Comparison of ENCODE assay signal across 13 cellular contexts in genomic region chr2:55555977-55556376, GRCh38. TPM values are rescaled to one million over a fixed set of nuclear protein-coding genes. Genes with fewer than 3 reads are reported as not detected.
A peak's percentile ranks its signal among the peaks of the same experiment; 100 is the strongest.
DNase-seq lines count a peak whose midpoint lies in the region; FAIRE-seq and TF ChIP-seq lines count a peak whose summit lies in the region.
"Had no signal": no experiment of that assay in that cellular context is flagged by ENCODE, and none has a peak within 500 bp of the region (broad histone marks: within the 10 kb centered on the region; RNA-seq: fewer than 3 reads in every experiment).

No MANE protein-coding gene starts in this region.

- no peak overlapping the region for H3K9ac ChIP-seq in endothelial cell of umbilical vein (replicated peaks; ENCODE audit: extremely low read depth, insufficient read depth, low read length)
- H3K9ac ChIP-seq in mesendoderm (ENCODE audit: low read length): no peak overlapping the region

- no peaks in the 10 kb centered on the region for H3K27me3 ChIP-seq in Caco-2 (replicated peaks; ENCODE audit: control insufficient read depth, insufficient read depth, low read length)
- no peaks in the 10 kb centered on the region for H3K27me3 ChIP-seq in endothelial cell of umbilical vein (ENCODE audit: control insufficient read depth in 2 of 2, insufficient read depth in 2 of 2, low read length in 2 of 2)
- H3K27me3 ChIP-seq in mesendoderm (ENCODE audit: insufficient read depth, low read length, poor library complexity): no peaks in the 10 kb centered on the region
- H3K27me3 ChIP-seq in SJCRH30: no peaks in the 10 kb centered on the region
- H3K27me3 ChIP-seq: esophagus squamous epithelium had no signal

- H3K79me2 ChIP-seq in endothelial cell of umbilical vein (ENCODE audit: control insufficient read depth, insufficient read depth, low read length) (no peaks in the 10 kb centered on the region), mesendoderm (ENCODE audit: control insufficient read depth, insufficient read depth, low read length) (no peaks in the 10 kb centered on the region)

- dilution Hi-C loops in endothelial cell of umbilical vein (cut with MboI; ENCODE audit: extremely low pct_ligation_motif_present, low sequenced_read_pairs): no loop called here

- H3K79me1 ChIP-seq in mesendoderm (ENCODE audit: low read length): no peaks in the 10 kb centered on the region

- no peak overlapping the region for H2AK5ac ChIP-seq in mesendoderm (ENCODE audit: low read length)

- no peak overlapping the region for H3K4me3 Mint-ChIP-seq in Caco-2 (ENCODE audit: unreplicated experiment)
- H3K4me3 Mint-ChIP-seq: brain had no signal

- no peaks in the 10 kb centered on the region for H4K20me1 ChIP-seq in endothelial cell of umbilical vein (replicated peaks; ENCODE audit: control insufficient read depth, extremely low read depth, insufficient read depth, low read length)

- no peak overlapping the region for H3K4ac ChIP-seq in mesendoderm (ENCODE audit: low read depth, low read length)

- H3K9me3 Mint-ChIP-seq in Caco-2 (ENCODE audit: unreplicated experiment): peaks cover 15% of the 10 kb centered on the region

- intact Hi-C loops in Caco-2 (cut with micrococcal nuclease; ENCODE audit: unreplicated experiment): no loop called here
- intact Hi-C loops in endothelial cell of umbilical vein (cut with micrococcal nuclease): no loop called here

- H3K36me3 Mint-ChIP-seq in Caco-2 (ENCODE audit: insufficient read depth, unreplicated experiment): peaks cover 65% of the 10 kb centered on the region

- H3K23ac ChIP-seq in mesendoderm (ENCODE audit: low read length): no peak overlapping the region

- H3K4me3 ChIP-seq in Caco-2 (ENCODE audit: low read depth, low read length) (no peak overlapping the region), endothelial cell of umbilical vein (replicated peaks in 1 of 3; ENCODE audit: insufficient read depth in 1 of 3, low read depth in 1 of 3, low read length in 3 of 3) (no peak overlapping the region), mesendoderm (ENCODE audit: low read length) (no peak overlapping the region), SJCRH30 (no peak overlapping the region)
- H3K4me3 ChIP-seq: esophagus squamous epithelium had no signal

- no peak overlapping the region for H3K18ac ChIP-seq in mesendoderm (ENCODE audit: low read length)

- H3K36me3 ChIP-seq in Caco-2 (ENCODE audit: control insufficient read depth, insufficient read depth, low read length): peaks cover 5% of the 10 kb centered on the region
- H3K36me3 ChIP-seq in endothelial cell of umbilical vein (ENCODE audit: control insufficient read depth in 2 of 2, extremely low read depth in 1 of 2, insufficient read depth in 2 of 2, low read length in 2 of 2): peaks cover 9 to 10% of the 10 kb centered on the region in 2 experiments
- H3K36me3 ChIP-seq in mesendoderm (ENCODE audit: control insufficient read depth, insufficient read depth, low read length): peaks cover under 1% of the 10 kb centered on the region
- H3K36me3 ChIP-seq in SJCRH30: peaks cover 76% of the 10 kb centered on the region

- no peak overlapping the region for H3K4me2 ChIP-seq in endothelial cell of umbilical vein (ENCODE audit: insufficient read depth, low read length)
- H3K4me2 ChIP-seq in mesendoderm (ENCODE audit: low read length): no peak overlapping the region

- H3K9me3 ChIP-seq in Caco-2 (peaks cover 2% of the 10 kb centered on the region), endothelial cell of umbilical vein (replicated peaks; ENCODE audit: control insufficient read depth, insufficient read depth, low read length) (no peaks in the 10 kb centered on the region), SJCRH30 (replicated peaks) (no peaks in the 10 kb centered on the region; the same call in 1 of the 2 replicates)

- peaks cover 12% of the 10 kb centered on the region for H3K4me1 Mint-ChIP-seq in Caco-2 (ENCODE audit: low read depth, unreplicated experiment)
- H3K4me1 Mint-ChIP-seq: brain had no signal

- no peak overlapping the region for H4K8ac ChIP-seq in mesendoderm (ENCODE audit: low read depth, low read length)

- H4K5ac ChIP-seq in mesendoderm (ENCODE audit: low read length): no peak overlapping the region

- in situ Hi-C loops in KBM-7 (cut with MboI; ENCODE audit: low pct_unique_long_range_greater_than_20kb, low sequenced_read_pairs): no loop called here

- H3K27me3 Mint-ChIP-seq in Caco-2 (ENCODE audit: insufficient read depth, unreplicated experiment): no peaks in the 10 kb centered on the region
- H3K27me3 Mint-ChIP-seq: brain had no signal

- TF ChIP-seq POLR2A in endothelial cell of umbilical vein (IDR thresholded peaks at IDR 0.05; ENCODE audit: low read depth, low read length): no peak

- DNase-seq in Caco-2 (peak in 1 of 2 experiments; percentile 27), LHCN-M2 (ENCODE audit: low read depth) (peak; percentile 23), endothelial cell of umbilical vein (ENCODE audit: low read depth, low spot score) (peak; percentile 30), mesendoderm (peak; percentile 80), activated gamma-delta T cell (lab: John Stamatoyannopoulos, UW) (no peak), dedifferentiated amniotic fluid mesenchymal stem cell (ENCODE audit: extremely low spot score) (no peak), KBM-7 (no peak), SJCRH30 (no peak)
- DNase-seq: esophagus squamous epithelium, Kasumi-1, occipital lobe had no signal

- peak; percentile 70 for FAIRE-seq in endothelial cell of umbilical vein (lab: Jason Lieb, UNC)
- FAIRE-seq: GM12892 had no signal

- BruUV-seq in Caco-2 (replicated peaks; lab: Mats Ljungman, UMichigan) (no TSS peak), endothelial cell of umbilical vein (replicated peaks; lab: Mats Ljungman, UMichigan) (no TSS peak)

- peak overlapping the region; percentile 33 for H3K27ac Mint-ChIP-seq in Caco-2 (ENCODE audit: unreplicated experiment)

- POLR2A ChIA-PET in Caco-2 (lab: Charles Lee): no interaction called here
- POLR2A ChIA-PET in endothelial cell of umbilical vein (lab: Charles Lee): no interaction called here

- H3K56ac ChIP-seq in mesendoderm (ENCODE audit: low read length): no peak overlapping the region

- H2AFZ ChIP-seq in endothelial cell of umbilical vein (ENCODE audit: low read depth, low read length): no peak overlapping the region

- H3K27ac ChIP-seq in endothelial cell of umbilical vein (ENCODE audit: insufficient read depth, low read depth, low read length) (no peak overlapping the region), mesendoderm (ENCODE audit: low read depth, low read length) (no peak overlapping the region), SJCRH30 (no peak overlapping the region)
- H3K27ac ChIP-seq: esophagus squamous epithelium had no signal

- H2BK120ac ChIP-seq in mesendoderm (ENCODE audit: low read depth, low read length): no peak overlapping the region

- peaks cover 2% of the 10 kb centered on the region for H3K9me1 ChIP-seq in endothelial cell of umbilical vein (replicated peaks; ENCODE audit: control insufficient read depth, extremely low read depth, insufficient read depth, low read length)

- H3K4me1 ChIP-seq in Caco-2 (peaks cover 12% of the 10 kb centered on the region), endothelial cell of umbilical vein (ENCODE audit: control insufficient read depth, extremely low read depth, insufficient read depth, low read length) (peaks cover 5% of the 10 kb centered on the region), mesendoderm (ENCODE audit: control insufficient read depth, low read depth, low read length) (no peaks in the 10 kb centered on the region), SJCRH30 (peaks cover 9% of the 10 kb centered on the region)

- no peak overlapping the region for H2BK5ac ChIP-seq in mesendoderm (ENCODE audit: low read length)

- CTCF ChIA-PET in Caco-2 (lab: Charles Lee): no interaction called here
- CTCF ChIA-PET in endothelial cell of umbilical vein (lab: Charles Lee): interaction anchor here (0.5 to 1.3 kb wide), 2 partner anchors 10 to 35 kb away, joined by 3 to 6 read pairs; no protein-coding TSS in a partner anchor

- no peak for TF ChIP-seq CTCF in Caco-2 (IDR thresholded peaks at IDR 0.05; ENCODE audit: insufficient read depth in 1 of 2, low read depth in 1 of 2, low read length in 1 of 2, severe bottlenecking in 1 of 2, unreplicated experiment in 1 of 2)
- TF ChIP-seq CTCF in endothelial cell of umbilical vein (IDR thresholded peaks at IDR 0.05; ENCODE audit: extremely low read depth in 1 of 2, insufficient read depth in 1 of 2, low read depth in 1 of 2, low read length in 2 of 2): no peak

- H2BK15ac ChIP-seq in mesendoderm (replicated peaks; ENCODE audit: low read depth): no peak overlapping the region

TF ChIP-seq in endothelial cell of umbilical vein, 7 proteins besides CTCF, POLR2A, EP300 and RAD21:
- TF ChIP-seq POLR2AphosphoS5 (IDR thresholded peaks at IDR 0.05; ENCODE audit: insufficient read depth, low read depth, low read length) (no peak), MYC (IDR thresholded peaks at IDR 0.05; ENCODE audit: low read depth, low read length) (no peak), MAX (IDR thresholded peaks at IDR 0.05; ENCODE audit: insufficient read depth, insufficient read length) (no peak), GATA2 (IDR thresholded peaks at IDR 0.05; ENCODE audit: insufficient read depth, insufficient read length, low read depth, low read length) (no peak), JUN (IDR thresholded peaks at IDR 0.05; ENCODE audit: borderline replicate concordance, insufficient read depth, insufficient read length, low read depth) (no peak), FOS (IDR thresholded peaks at IDR 0.05; ENCODE audit: borderline replicate concordance, insufficient read depth, low read length) (peak; percentile 20)
TF ChIP-seq in endothelial cell of umbilical vein: peak in this region for 1.

RNA-seq across cellular contexts. Expression of gene CFAP36, which starts 36.5 kb away (rescaled TPM):
- total RNA-seq in Caco-2 (2022) (24.0 and 29.6 TPM in 2 replicates), LHCN-M2 (2014; rRNA removed) (25.1 and 28.4 TPM in 2 replicates), endothelial cell of umbilical vein (28.1 and 35.0 TPM in 2 replicates)
- 27.3 TPM for polyA plus RNA-seq in LHCN-M2 (2012)
- polyA plus RNA-seq in endothelial cell of umbilical vein: 4.5 and 5.6 TPM in 2 replicates
- polyA plus RNA-seq in endothelial cell of umbilical vein (2011; cell fraction: cytosol; rRNA removed): 13.2 and 15.2 TPM in 2 replicates
- 14.2 and 17.3 TPM in 2 replicates for polyA plus RNA-seq in endothelial cell of umbilical vein (2011; cell fraction: nucleus; rRNA removed)
- polyA plus RNA-seq in endothelial cell of umbilical vein (2012): 36.2 and 36.6 TPM in 2 replicates
- 5.9 and 7.4 TPM in 2 replicates for polyA minus RNA-seq in endothelial cell of umbilical vein
- polyA minus RNA-seq in endothelial cell of umbilical vein (2011; cell fraction: cytosol; rRNA and poly(A)+ RNA removed): 9.4 TPM
- polyA minus RNA-seq in endothelial cell of umbilical vein (2011; cell fraction: nucleus; rRNA and poly(A)+ RNA removed): 6.3 and 8.8 TPM in 2 replicates
- 15.9 TPM for polyA plus RNA-seq in mesendoderm (2013, experiment 1 of 2)
- polyA plus RNA-seq in mesendoderm (2013, experiment 2 of 2): 18.0 TPM
- 21.3 and 22.1 TPM in 2 replicates for total RNA-seq in SJCRH30 (2014; rRNA removed; shearing (Covaris generic))

Comparison
In these comparisons a context has a peak if more than half of its experiments do, and no peak if none do; other contexts are left out.
1. DNase-seq: peak in LHCN-M2 (single experiment), endothelial cell of umbilical vein (single experiment) and mesendoderm (single experiment); none in activated gamma-delta T cell (single experiment), dedifferentiated amniotic fluid mesenchymal stem cell (single experiment), KBM-7 (single experiment) and SJCRH30 (0 of 2).